Comparison of ENCODE assay signal across 1 cellular context in the genomic region with DNA sequence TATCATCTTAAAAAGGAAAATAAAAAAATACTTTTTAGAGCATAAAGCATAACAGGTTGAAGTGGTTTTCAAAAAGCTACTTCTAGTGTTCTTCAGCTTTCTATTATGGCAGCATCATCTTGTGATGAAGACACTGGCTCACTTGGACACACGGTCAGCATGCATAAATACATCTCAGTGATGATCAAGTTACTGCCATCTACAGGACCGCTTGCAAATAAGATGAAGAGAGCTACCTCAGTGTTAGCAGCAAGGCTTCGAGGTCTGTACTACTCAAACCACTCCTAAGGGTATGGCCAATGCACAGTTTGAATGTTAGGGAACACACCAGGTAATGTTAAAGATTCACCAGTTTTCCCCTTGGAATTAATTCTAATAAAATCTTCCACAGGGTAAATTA.
TF ChIP-seq lines count a peak whose summit lies in the region.

No MANE protein-coding gene starts in this region.

TF ChIP-seq in GM12878, 131 proteins besides CTCF, POLR2A, EP300 and RAD21 (continued from another document):
- TF ChIP-seq, protein P1, sequence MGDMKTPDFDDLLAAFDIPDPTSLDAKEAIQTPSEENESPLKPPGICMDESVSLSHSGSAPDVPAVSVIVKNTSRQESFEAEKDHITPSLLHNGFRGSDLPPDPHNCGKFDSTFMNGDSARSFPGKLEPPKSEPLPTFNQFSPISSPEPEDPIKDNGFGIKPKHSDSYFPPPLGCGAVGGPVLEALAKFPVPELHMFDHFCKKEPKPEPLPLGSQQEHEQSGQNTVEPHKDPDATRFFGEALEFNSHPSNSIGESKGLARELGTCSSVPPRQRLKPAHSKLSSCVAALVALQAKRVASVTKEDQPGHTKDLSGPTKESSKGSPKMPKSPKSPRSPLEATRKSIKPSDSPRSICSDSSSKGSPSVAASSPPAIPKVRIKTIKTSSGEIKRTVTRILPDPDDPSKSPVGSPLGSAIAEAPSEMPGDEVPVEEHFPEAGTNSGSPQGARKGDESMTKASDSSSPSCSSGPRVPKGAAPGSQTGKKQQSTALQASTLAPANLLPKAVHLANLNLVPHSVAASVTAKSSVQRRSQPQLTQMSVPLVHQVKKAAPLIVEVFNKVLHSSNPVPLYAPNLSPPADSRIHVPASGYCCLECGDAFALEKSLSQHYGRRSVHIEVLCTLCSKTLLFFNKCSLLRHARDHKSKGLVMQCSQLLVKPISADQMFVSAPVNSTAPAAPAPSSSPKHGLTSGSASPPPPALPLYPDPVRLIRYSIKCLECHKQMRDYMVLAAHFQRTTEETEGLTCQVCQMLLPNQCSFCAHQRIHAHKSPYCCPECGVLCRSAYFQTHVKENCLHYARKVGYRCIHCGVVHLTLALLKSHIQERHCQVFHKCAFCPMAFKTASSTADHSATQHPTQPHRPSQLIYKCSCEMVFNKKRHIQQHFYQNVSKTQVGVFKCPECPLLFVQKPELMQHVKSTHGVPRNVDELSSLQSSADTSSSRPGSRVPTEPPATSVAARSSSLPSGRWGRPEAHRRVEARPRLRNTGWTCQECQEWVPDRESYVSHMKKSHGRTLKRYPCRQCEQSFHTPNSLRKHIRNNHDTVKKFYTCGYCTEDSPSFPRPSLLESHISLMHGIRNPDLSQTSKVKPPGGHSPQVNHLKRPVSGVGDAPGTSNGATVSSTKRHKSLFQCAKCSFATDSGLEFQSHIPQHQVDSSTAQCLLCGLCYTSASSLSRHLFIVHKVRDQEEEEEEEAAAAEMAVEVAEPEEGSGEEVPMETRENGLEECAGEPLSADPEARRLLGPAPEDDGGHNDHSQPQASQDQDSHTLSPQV (IDR thresholded peaks at IDR 0.05) = no peak
- TF ChIP-seq SP1 (IDR thresholded peaks at IDR 0.05; ENCODE audit: low read depth, low read length) (no peak), BCL11A (IDR thresholded peaks at IDR 0.05; ENCODE audit: low read depth, low read length) (no peak), CHD4 (IDR thresholded peaks at IDR 0.05) (no peak), JUND (IDR thresholded peaks at IDR 0.05; ENCODE audit: low read depth, low read length) (no peak), SUPT20H (IDR thresholded peaks at IDR 0.05; ENCODE audit: borderline replicate concordance, control insufficient read depth, low read depth, low read length) (no peak), ZBTB33 (IDR thresholded peaks at IDR 0.05) (no peak), ZNF24 (IDR thresholded peaks at IDR 0.05) (no peak), CBX3 (IDR thresholded peaks at IDR 0.05; ENCODE audit: borderline replicate concordance, low read depth) (no peak)
- TF ChIP-seq, protein P2, sequence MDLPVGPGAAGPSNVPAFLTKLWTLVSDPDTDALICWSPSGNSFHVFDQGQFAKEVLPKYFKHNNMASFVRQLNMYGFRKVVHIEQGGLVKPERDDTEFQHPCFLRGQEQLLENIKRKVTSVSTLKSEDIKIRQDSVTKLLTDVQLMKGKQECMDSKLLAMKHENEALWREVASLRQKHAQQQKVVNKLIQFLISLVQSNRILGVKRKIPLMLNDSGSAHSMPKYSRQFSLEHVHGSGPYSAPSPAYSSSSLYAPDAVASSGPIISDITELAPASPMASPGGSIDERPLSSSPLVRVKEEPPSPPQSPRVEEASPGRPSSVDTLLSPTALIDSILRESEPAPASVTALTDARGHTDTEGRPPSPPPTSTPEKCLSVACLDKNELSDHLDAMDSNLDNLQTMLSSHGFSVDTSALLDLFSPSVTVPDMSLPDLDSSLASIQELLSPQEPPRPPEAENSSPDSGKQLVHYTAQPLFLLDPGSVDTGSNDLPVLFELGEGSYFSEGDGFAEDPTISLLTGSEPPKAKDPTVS (IDR thresholded peaks at IDR 0.05; ENCODE audit: low read depth, low read length) = no peak
- TF ChIP-seq, protein P3, sequence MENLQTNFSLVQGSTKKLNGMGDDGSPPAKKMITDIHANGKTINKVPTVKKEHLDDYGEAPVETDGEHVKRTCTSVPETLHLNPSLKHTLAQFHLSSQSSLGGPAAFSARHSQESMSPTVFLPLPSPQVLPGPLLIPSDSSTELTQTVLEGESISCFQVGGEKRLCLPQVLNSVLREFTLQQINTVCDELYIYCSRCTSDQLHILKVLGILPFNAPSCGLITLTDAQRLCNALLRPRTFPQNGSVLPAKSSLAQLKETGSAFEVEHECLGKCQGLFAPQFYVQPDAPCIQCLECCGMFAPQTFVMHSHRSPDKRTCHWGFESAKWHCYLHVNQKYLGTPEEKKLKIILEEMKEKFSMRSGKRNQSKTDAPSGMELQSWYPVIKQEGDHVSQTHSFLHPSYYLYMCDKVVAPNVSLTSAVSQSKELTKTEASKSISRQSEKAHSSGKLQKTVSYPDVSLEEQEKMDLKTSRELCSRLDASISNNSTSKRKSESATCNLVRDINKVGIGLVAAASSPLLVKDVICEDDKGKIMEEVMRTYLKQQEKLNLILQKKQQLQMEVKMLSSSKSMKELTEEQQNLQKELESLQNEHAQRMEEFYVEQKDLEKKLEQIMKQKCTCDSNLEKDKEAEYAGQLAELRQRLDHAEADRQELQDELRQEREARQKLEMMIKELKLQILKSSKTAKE (IDR thresholded peaks at IDR 0.05; ENCODE audit: low read depth, poor library complexity, severe bottlenecking) = no peak
TF ChIP-seq in GM12878: peak in this region for 0.
